21 cellular contexts compared by ENCODE assay signal in the genomic region with DNA sequence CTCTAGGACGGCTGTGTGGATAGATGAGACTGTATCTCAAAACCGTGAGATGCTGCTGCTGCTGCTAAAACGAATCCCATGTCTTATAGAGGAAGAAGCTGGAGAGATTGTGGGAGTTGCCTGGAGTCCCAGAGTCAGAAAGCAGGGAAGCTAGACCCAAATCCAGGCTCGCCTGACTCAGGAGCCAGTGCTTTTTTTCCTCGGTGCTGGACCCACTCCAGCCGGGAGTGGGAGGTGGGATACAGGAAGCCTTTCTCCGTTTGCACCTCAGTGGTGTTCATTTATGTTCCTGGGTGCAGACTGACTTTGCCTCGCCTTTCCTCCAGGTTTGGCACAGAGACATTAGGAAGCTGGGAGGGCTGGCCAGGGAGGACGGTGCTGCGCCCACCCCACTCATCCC.
"Had no signal": no experiment of that assay in that cellular context is flagged by ENCODE, and none has a peak within 500 bp of the region (broad histone marks: within the 10 kb centered on the region; RNA-seq: fewer than 3 reads in every experiment).

No MANE protein-coding gene starts in this region.

- H3K4me3 ChIP-seq: gastrocnemius medialis, lower lobe of right lung, mucosa of descending colon, psoas muscle, sigmoid colon, stomach, transverse colon, vagina had no signal

- H2AFZ ChIP-seq: parathyroid adenoma had no signal

- H3K9me3 ChIP-seq: gastrocnemius medialis, lower lobe of right lung, mucosa of descending colon, transverse colon, vagina had no signal

- H3K27me3 ChIP-seq: gastrocnemius medialis, vagina had no signal

- H3K4me1 ChIP-seq: gastrocnemius medialis, lower lobe of right lung, parathyroid adenoma, psoas muscle, sigmoid colon, stomach, transverse colon, vagina had no signal

- DNase-seq: central memory CD4-positive, alpha-beta T cell; effector CD8-positive, alpha-beta T cell; endodermal cell; foreskin fibroblast; gastrocnemius medialis; head of caudate nucleus; kidney glomerular epithelial cell; left ventricle myocardium superior; lower lobe of right lung; mucosa of descending colon; naive B cell; psoas muscle; sigmoid colon; stimulated activated CD4-positive, alpha-beta T cell treated with anti-CD3 and anti-CD28 coated beads, Interleukin-2, amount 100 ng/mL, for 24 hours; stimulated activated CD4-positive, alpha-beta T cell treated with anti-CD3 and anti-CD28 coated beads, Interleukin-4, amount 100 ng/mL, for 24 hours; stimulated activated naive CD4-positive, alpha-beta T cell treated with Interleukin-2 at 50 U/mL for 16 hours; stomach; transverse colon had no signal

- H3K27ac ChIP-seq: epithelial cell of prostate, gastrocnemius medialis, lower lobe of right lung, parathyroid adenoma, psoas muscle, sigmoid colon, stomach, transverse colon, vagina had no signal

- H3K36me3 ChIP-seq: gastrocnemius medialis, lower lobe of right lung, sigmoid colon, stomach, transverse colon, vagina had no signal

- H3K79me2 ChIP-seq: parathyroid adenoma had no signal

- H3K9ac ChIP-seq: parathyroid adenoma had no signal
